ENCODE assay signal across 8 cellular contexts in genomic region chr17:40317345-40317873, GRCh38. TPM values are rescaled to one million over a fixed set of nuclear protein-coding genes. Genes with fewer than 3 reads are reported as not detected.
DNase-seq lines count a peak whose midpoint lies in the region; ATAC-seq and TF ChIP-seq lines count a peak whose summit lies in the region.

No MANE protein-coding gene starts in this region.

- CTCF ChIA-PET in CD4-positive, alpha-beta memory T cell (lab: Charles Lee; ENCODE audit: partially characterized antibody), result interaction anchor here (0.6 to 18.7 kb wide), 17 partner anchors 10 to 297 kb away, joined by 3 to 252 read pairs (median 6); partner anchors contain the start of gene RARA
- CTCF ChIA-PET in HEK293 (lab: Yijun Ruan, JAX) (interaction anchor here (0.5 to 6.0 kb wide), 22 partner anchors 9 to 1763 kb away, joined by 3 to 85 read pairs (median 4); partner anchors contain the start of gene CDC6), T-cell (lab: Charles Lee) (interaction anchor here (0.5 to 1.7 kb wide), 19 partner anchors 8 to 298 kb away, joined by 3 to 19 read pairs (median 5); partner anchors contain the start of gene WIPF2 (in 1 of the 2))

- intact Hi-C loops in CD4-positive, alpha-beta memory T cell (cut with micrococcal nuclease), result no loop called here
- intact Hi-C loops in left lung (cut with DNase I) (no loop called here), testis (cut with DNase I; ENCODE audit: low total_unique reads) (no loop called here)

- H3K36me3 Mint-ChIP-seq in CD4-positive, alpha-beta memory T cell, result peaks cover 0 to 29% of the 10 kb centered on the region in 2 donors
- no peaks in the 10 kb centered on the region for H3K36me3 Mint-ChIP-seq in T-cell

- H3K27me3 Mint-ChIP-seq in CD4-positive, alpha-beta memory T cell, result no peaks in the 10 kb centered on the region
- H3K27me3 Mint-ChIP-seq in T-cell, result no peaks in the 10 kb centered on the region

- POLR2A ChIA-PET in CD4-positive, alpha-beta memory T cell (lab: Charles Lee; ENCODE audit: partially characterized antibody), result interaction anchor here (0.5 to 37.1 kb wide), 10 partner anchors 5 to 253 kb away, joined by 3 to 1054 read pairs (median 4); partner anchors contain the start of genes CDC6 and RARA
- POLR2A ChIA-PET in HEK293 (lab: Yijun Ruan, JAX), result interaction anchor here (0.6 to 4.0 kb wide), 18 partner anchors 10 to 1127 kb away, joined by 3 to 43 read pairs (median 6); partner anchors contain the start of gene CDC6
- POLR2A ChIA-PET in T-cell (lab: Charles Lee), result interaction anchor here (0.6 to 1.1 kb wide), 7 partner anchors 10 to 492 kb away, joined by 3 to 10 read pairs (median 5); no protein-coding TSS in a partner anchor

- H3K4me1 Mint-ChIP-seq in CD4-positive, alpha-beta memory T cell, result peaks cover 40 to 93% (median 60%) of the 10 kb centered on the region in 4 donors
- H3K4me1 Mint-ChIP-seq in T-cell, result peaks cover 80 to 82% (median 81%) of the 10 kb centered on the region in 3 donors

- peak overlapping the region; percentile 80 to 87 for H3K4me3 ChIP-seq in CD4-positive, alpha-beta memory T cell (ENCODE audit: low read length in 2 of 2)
- H3K4me3 ChIP-seq in HEK293 (ENCODE audit: low read depth, low read length), result peak overlapping the region; percentile 34
- peak overlapping the region; percentile 83 for H3K4me3 ChIP-seq in coronary artery
- H3K4me3 ChIP-seq in left lung, result peak overlapping the region; percentile 99 to 100
- H3K4me3 ChIP-seq in testis, result peak overlapping the region; percentile 98 to 100

- H3K4me3 Mint-ChIP-seq in CD4-positive, alpha-beta memory T cell, result peak overlapping the region; percentile 91 to 98 (median 96)
- H3K4me3 Mint-ChIP-seq in T-cell, result peak overlapping the region; percentile 91 to 96 (median 94)

- DNase-seq in CD4-positive, alpha-beta memory T cell, result peak; percentile 44 to 64 (median 48)
- DNase-seq in T-cell (peak in 13 of 34 experiments; percentile 41 to 62 (median 53)), coronary artery (ENCODE audit: low spot score) (peak; percentile 77), left lung (peak; percentile 58 to 63), testis (no peak)
- DNase-seq in stimulated activated CD8-positive, alpha-beta memory T cell treated with anti-CD3 and anti-CD28 coated beads, Interleukin-4, amount 100 ng/mL, for 48 hours, result no peak

- ATAC-seq in T-cell (replicated peaks in 1 of 4), result no peak
- peak; percentile 31 for ATAC-seq in left lung
- no peak for ATAC-seq in HG03432 (IDR thresholded peaks at IDR 0.05; ENCODE audit: unreplicated experiment)

- peak overlapping the region; percentile 99 for H3K27ac ChIP-seq in CD4-positive, alpha-beta memory T cell (ENCODE audit: low read depth, low read length)
- peak overlapping the region; percentile 20; the same call in 1 of the 2 replicates for H3K27ac ChIP-seq in HEK293 (ENCODE audit: extremely low read depth, low read depth, low read length)
- H3K27ac ChIP-seq in coronary artery, result peak overlapping the region; percentile 90 to 92
- H3K27ac ChIP-seq in left lung, result peak overlapping the region; percentile 90 to 100
- peak overlapping the region; percentile 50 to 96 for H3K27ac ChIP-seq in testis

- no peaks in the 10 kb centered on the region for H3K36me3 ChIP-seq in CD4-positive, alpha-beta memory T cell (ENCODE audit: insufficient read depth, low read length)
- no peaks in the 10 kb centered on the region for H3K36me3 ChIP-seq in HEK293 (ENCODE audit: control insufficient read depth in 2 of 2, insufficient read depth in 1 of 2, low read length in 2 of 2)
- no peaks in the 10 kb centered on the region for H3K36me3 ChIP-seq in left lung
- no peaks in the 10 kb centered on the region for H3K36me3 ChIP-seq in testis (ENCODE audit: low read depth, missing control alignments)

- H3K4me1 ChIP-seq in CD4-positive, alpha-beta memory T cell (ENCODE audit: insufficient read depth, low read length), result peaks cover 72% of the 10 kb centered on the region
- H3K4me1 ChIP-seq in HEK293 (ENCODE audit: control insufficient read depth, insufficient read depth, low read length) (peaks cover 39% of the 10 kb centered on the region), left lung (peaks cover 62 to 95% of the 10 kb centered on the region in 2 donors), testis (peaks cover 60% of the 10 kb centered on the region)

- no peaks in the 10 kb centered on the region for H3K9me3 Mint-ChIP-seq in CD4-positive, alpha-beta memory T cell
- no peaks in the 10 kb centered on the region for H3K9me3 Mint-ChIP-seq in T-cell

- peak overlapping the region; percentile 96 to 100 (median 99) for H3K27ac Mint-ChIP-seq in CD4-positive, alpha-beta memory T cell
- H3K27ac Mint-ChIP-seq in T-cell, result peak overlapping the region; percentile 83 to 99

- H3K27me3 ChIP-seq in CD4-positive, alpha-beta memory T cell (ENCODE audit: insufficient read depth, low read length), result no peaks in the 10 kb centered on the region
- H3K27me3 ChIP-seq in left lung (no peaks in the 10 kb centered on the region), testis (no peaks in the 10 kb centered on the region)

- peak; percentile 49; the same call in 1 of the 2 replicates for TF ChIP-seq CTCF in HEK293 (tag by site-specific recombination; IDR thresholded peaks at IDR 0.05)
- TF ChIP-seq CTCF in coronary artery (IDR thresholded peaks at IDR 0.05), result peak; percentile 38
- peak; percentile 32 to 39 for TF ChIP-seq CTCF in left lung (IDR thresholded peaks at IDR 0.05)
- TF ChIP-seq CTCF in testis (IDR thresholded peaks at IDR 0.05), result peak; percentile 9 to 39 (median 23)

- 0 to 3% methylated on average over 6 of the region's 6 CpGs for WGBS in testis, 2 donors

- no peaks in the 10 kb centered on the region for H3K9me3 ChIP-seq in CD4-positive, alpha-beta memory T cell (ENCODE audit: control insufficient read depth in 1 of 2, low read length in 2 of 2)
- no peaks in the 10 kb centered on the region for H3K9me3 ChIP-seq in HEK293 (ENCODE audit: control insufficient read depth, insufficient read depth, low read depth, low read length)
- H3K9me3 ChIP-seq in left lung, result no peaks in the 10 kb centered on the region
- H3K9me3 ChIP-seq in testis, result no peaks in the 10 kb centered on the region

- TF ChIP-seq POLR2A in testis (IDR thresholded peaks at IDR 0.05), result no peak

TF ChIP-seq in HEK293, 187 proteins besides CTCF, POLR2A, EP300 and RAD21 (continues in another document):
- TF ChIP-seq ZEB2 (tag by site-specific recombination; IDR thresholded peaks at IDR 0.05) (no peak), YY2 (tag by site-specific recombination; IDR thresholded peaks at IDR 0.05) (no peak), MEIS1 (CRISPR knock-in tag; IDR thresholded peaks at IDR 0.05; ENCODE audit: borderline replicate concordance) (no peak), FEZF1 (tag by site-specific recombination; IDR thresholded peaks at IDR 0.05) (no peak), SP7 (tag by site-specific recombination; IDR thresholded peaks at IDR 0.05) (peak; percentile 78), ZFP69B (tag by site-specific recombination; IDR thresholded peaks at IDR 0.05) (peak; percentile 79; the same call in 1 of the 2 replicates), ZNF302 (tag by site-specific recombination; IDR thresholded peaks at IDR 0.05; ENCODE audit: low read depth) (no peak), KLF7 (tag by site-specific recombination; IDR thresholded peaks at IDR 0.05; ENCODE audit: borderline replicate concordance) (no peak)
- TF ChIP-seq, protein P1, sequence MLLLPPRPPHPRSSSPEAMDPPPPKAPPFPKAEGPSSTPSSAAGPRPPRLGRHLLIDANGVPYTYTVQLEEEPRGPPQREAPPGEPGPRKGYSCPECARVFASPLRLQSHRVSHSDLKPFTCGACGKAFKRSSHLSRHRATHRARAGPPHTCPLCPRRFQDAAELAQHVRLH (tag by site-specific recombination; IDR thresholded peaks at IDR 0.05), result peak; percentile 68
- TF ChIP-seq, protein P2, sequence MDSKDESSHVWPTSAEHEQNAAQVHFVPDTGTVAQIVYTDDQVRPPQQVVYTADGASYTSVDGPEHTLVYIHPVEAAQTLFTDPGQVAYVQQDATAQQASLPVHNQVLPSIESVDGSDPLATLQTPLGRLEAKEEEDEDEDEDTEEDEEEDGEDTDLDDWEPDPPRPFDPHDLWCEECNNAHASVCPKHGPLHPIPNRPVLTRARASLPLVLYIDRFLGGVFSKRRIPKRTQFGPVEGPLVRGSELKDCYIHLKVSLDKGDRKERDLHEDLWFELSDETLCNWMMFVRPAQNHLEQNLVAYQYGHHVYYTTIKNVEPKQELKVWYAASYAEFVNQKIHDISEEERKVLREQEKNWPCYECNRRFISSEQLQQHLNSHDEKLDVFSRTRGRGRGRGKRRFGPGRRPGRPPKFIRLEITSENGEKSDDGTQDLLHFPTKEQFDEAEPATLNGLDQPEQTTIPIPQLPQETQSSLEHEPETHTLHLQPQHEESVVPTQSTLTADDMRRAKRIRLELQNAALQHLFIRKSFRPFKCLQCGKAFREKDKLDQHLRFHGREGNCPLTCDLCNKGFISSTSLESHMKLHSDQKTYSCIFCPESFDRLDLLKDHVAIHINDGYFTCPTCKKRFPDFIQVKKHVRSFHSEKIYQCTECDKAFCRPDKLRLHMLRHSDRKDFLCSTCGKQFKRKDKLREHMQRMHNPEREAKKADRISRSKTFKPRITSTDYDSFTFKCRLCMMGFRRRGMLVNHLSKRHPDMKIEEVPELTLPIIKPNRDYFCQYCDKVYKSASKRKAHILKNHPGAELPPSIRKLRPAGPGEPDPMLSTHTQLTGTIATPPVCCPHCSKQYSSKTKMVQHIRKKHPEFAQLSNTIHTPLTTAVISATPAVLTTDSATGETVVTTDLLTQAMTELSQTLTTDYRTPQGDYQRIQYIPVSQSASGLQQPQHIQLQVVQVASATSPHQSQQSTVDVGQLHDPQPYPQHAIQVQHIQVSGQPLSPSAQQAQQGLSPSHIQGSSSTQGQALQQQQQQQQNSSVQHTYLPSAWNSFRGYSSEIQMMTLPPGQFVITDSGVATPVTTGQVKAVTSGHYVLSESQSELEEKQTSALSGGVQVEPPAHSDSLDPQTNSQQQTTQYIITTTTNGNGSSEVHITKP (tag by site-specific recombination; IDR thresholded peaks at IDR 0.05), result peak; percentile 92

RNA-seq across cellular contexts. Expression of gene RARA, which starts 8.4 kb away (rescaled TPM):
- 10 to 100 TPM; 54.1 to 54.5 TPM for total RNA-seq in CD4-positive, alpha-beta memory T cell
- 10 to 100 TPM in 1 of 2 donors, 1 to 10 TPM in 1; 5.1 to 20.7 TPM for polyA plus RNA-seq in CD4-positive, alpha-beta memory T cell
- total RNA-seq in T-cell, result 10 to 100 TPM; 46.8 to 90.7 (median 69.1) TPM
- total RNA-seq in left lung, result 10 to 100 TPM; 54.7 to 62.6 TPM
- total RNA-seq in testis, result 10 to 100 TPM; 65.5 to 66.0 TPM
- polyA plus RNA-seq in testis (ENCODE audit: insufficient read depth, low read depth, low replicate concordance), result 49.8 TPM

RNA-seq across cellular contexts. Expression of gene CDC6, which starts 29.7 kb away (rescaled TPM):
- 1 to 10 TPM in 1 of 2 experiments, under 1 TPM in 1; 0.72 to 2.1 TPM for total RNA-seq in CD4-positive, alpha-beta memory T cell
- polyA plus RNA-seq in CD4-positive, alpha-beta memory T cell, result under 1 TPM; 0.61 to 0.87 TPM
- total RNA-seq in T-cell, result 1 to 10 TPM; 1.3 to 3.2 (median 2.1) TPM
- total RNA-seq in left lung, result 10 to 100 TPM; 12.8 to 24.1 TPM
- 10 to 100 TPM; 12.4 to 22.8 TPM for total RNA-seq in testis
- 14.7 TPM for polyA plus RNA-seq in testis (ENCODE audit: insufficient read depth, low read depth, low replicate concordance)

RNA-seq across cellular contexts. Expression of gene GJD3, which starts 47.1 kb away (rescaled TPM):
- total RNA-seq in CD4-positive, alpha-beta memory T cell, result not detected
- polyA plus RNA-seq in CD4-positive, alpha-beta memory T cell, result not detected
- total RNA-seq in T-cell, result not detected
- 1 to 10 TPM; 3.0 to 3.6 TPM for total RNA-seq in left lung
- total RNA-seq in testis, result 1 to 10 TPM; 2.1 to 2.6 TPM
- not detected for polyA plus RNA-seq in testis (ENCODE audit: insufficient read depth, low read depth, low replicate concordance)

Comparison
In these comparisons a context has a peak if more than half of its experiments do, and no peak if none do; other contexts are left out.
1. DNase-seq: peak in CD4-positive, alpha-beta memory T cell (5 of 5), coronary artery (single experiment) and left lung (2 of 2); none in testis (single experiment) and stimulated activated CD8-positive, alpha-beta memory T cell treated with anti-CD3 and anti-CD28 coated beads, Interleukin-4, amount 100 ng/mL, for 48 hours (single experiment).
2. H3K27ac ChIP-seq: peak in every context shown above with its lines; median percentile 99 in CD4-positive, alpha-beta memory T cell; 95 in left lung; 91 in coronary artery; 73 in testis; 20 in HEK293.
3. H3K4me3 ChIP-seq: peak in every context shown above with its lines; median percentile 100 in left lung; 99 in testis; 84 in CD4-positive, alpha-beta memory T cell; 83 in coronary artery; 34 in HEK293.
4. Peak in every context shown above with its lines, with median percentiles within 50 percentile points of each other: CTCF ChIP-seq.